ENCODE assay signal across 30 cellular contexts in the genomic region with DNA sequence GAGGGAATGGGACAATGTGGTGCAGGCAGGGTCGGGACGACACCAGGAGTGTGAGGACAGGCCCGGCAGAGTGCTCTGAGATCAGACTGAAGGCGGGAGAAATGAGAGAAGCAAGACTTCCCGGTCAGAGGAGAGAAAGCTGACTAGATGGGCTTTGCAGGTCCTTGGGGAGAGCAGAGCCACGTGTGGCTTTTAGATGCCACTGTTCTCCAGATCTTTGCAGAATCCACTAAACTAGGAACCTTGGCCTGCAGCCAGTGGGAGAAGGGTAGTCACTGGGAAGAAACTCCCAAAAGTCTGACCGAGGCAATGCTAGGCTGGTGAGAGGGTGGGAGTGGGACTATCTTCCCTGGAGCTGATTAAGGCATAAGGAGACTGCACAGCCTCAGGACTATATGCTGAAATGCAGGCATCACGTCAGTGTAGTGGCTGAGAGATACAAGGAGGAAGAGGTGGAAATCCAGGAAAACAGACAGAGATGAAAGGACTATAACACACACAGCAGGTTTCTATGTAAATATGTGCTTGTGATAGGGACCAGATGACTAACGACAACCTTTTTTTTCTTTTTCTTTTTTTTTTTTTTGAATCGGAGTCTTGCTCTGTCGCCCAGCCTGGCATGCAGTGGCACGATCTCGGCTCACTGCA. TPM values are rescaled to one million over a fixed set of nuclear protein-coding genes. Genes with fewer than 3 reads are reported as not detected.
DNase-seq lines count a peak whose midpoint lies in the region; ATAC-seq, FAIRE-seq and TF ChIP-seq lines count a peak whose summit lies in the region.
"Had no signal": no experiment of that assay in that cellular context is flagged by ENCODE, and none has a peak within 500 bp of the region (broad histone marks: within the 10 kb centered on the region; RNA-seq: fewer than 3 reads in every experiment).

No MANE protein-coding gene starts in this region.

- 14% methylated on average over 13 of the region's 13 CpGs for WGBS in HepG2 (ENCODE audit: low lambda C conversion rate)
- WGBS in right lobe of liver (ENCODE audit: insufficient coverage, low coverage, low lambda C conversion rate, missing lambda C conversion rate): 71% methylated on average over 5 of the region's 13 CpGs

- POLR2A ChIA-PET in HepG2 (lab: Yijun Ruan, JAX): interaction anchor here (0.5 to 1.0 kb wide), 2 partner anchors 20 to 131 kb away, joined by 4 to 5 read pairs; partner anchors contain the start of gene PSMD3

- H3K27me3 Mint-ChIP-seq in stimulated activated memory B cell treated with anti-CD40 and anti-IgM and Interleukin-4, amounts not matched to agents 10 μg/mL and 1 μg/mL and 100 μg/mL, for 72 hours: no peaks in the 10 kb centered on the region
- peaks cover 0 to 6% of the 10 kb centered on the region in 2 donors for H3K27me3 Mint-ChIP-seq in effector memory CD8-positive, alpha-beta T cell
- H3K27me3 Mint-ChIP-seq: CD4-positive, alpha-beta memory T cell had no signal

- no peaks in the 10 kb centered on the region for H4K20me1 ChIP-seq in HepG2 (ENCODE audit: insufficient read depth, low read length)

- H3K4me3 ChIP-seq in HepG2 (replicated peaks in 1 of 3; ENCODE audit: insufficient read depth in 1 of 3, low read depth in 2 of 3, low read length in 3 of 3) (peak overlapping the region in 1 of 3 experiments; percentile 16; a peak in 1 of 6 replicates), right lobe of liver (no peak overlapping the region)
- H3K4me3 ChIP-seq: A549, spleen, thyroid gland had no signal

- no peak for TF ChIP-seq RAD21 in HepG2 (CRISPR knock-in tag; IDR thresholded peaks at IDR 0.05)

- intact Hi-C loops in HepG2 (cut with micrococcal nuclease; ENCODE audit: unreplicated experiment): no loop called here
- intact Hi-C loops in right lobe of liver (cut with DNase I): loop anchor here in 1 of 2 donors (10.0 kb wide), 1 partner anchor 86 kb away; no protein-coding TSS in a partner anchor

- H3K4me1 ChIP-seq in HepG2 (ENCODE audit: insufficient read depth, low read length): peaks cover 28% of the 10 kb centered on the region
- no peaks in the 10 kb centered on the region for H3K4me1 ChIP-seq in right lobe of liver
- H3K4me1 ChIP-seq: A549 had no signal

- no peaks in the 10 kb centered on the region for H3K36me3 Mint-ChIP-seq in stimulated activated memory B cell treated with anti-CD40 and anti-IgM and Interleukin-4, amounts not matched to agents 10 μg/mL and 1 μg/mL and 100 μg/mL, for 72 hours
- peaks cover 15% of the 10 kb centered on the region for H3K36me3 Mint-ChIP-seq in effector memory CD8-positive, alpha-beta T cell (ENCODE audit: insufficient read depth)
- H3K36me3 Mint-ChIP-seq: CD4-positive, alpha-beta memory T cell had no signal

- no peak overlapping the region for H3K27ac ChIP-seq in HepG2 (ENCODE audit: extremely low read length, insufficient read depth, low read length)
- no peak overlapping the region for H3K27ac ChIP-seq in right lobe of liver
- H3K27ac ChIP-seq: A549, epithelial cell of prostate, RWPE1, spleen, thyroid gland had no signal

- no peak overlapping the region for H3K9ac ChIP-seq in HepG2 (ENCODE audit: insufficient read depth, low read depth, low read length)

- H3K27me3 ChIP-seq in HepG2 (ENCODE audit: control insufficient read depth in 1 of 2, insufficient read depth in 2 of 2, low read length in 2 of 2): peaks cover 0 to 22% of the 10 kb centered on the region in 2 experiments; a peak in 4 of 5 replicates
- H3K27me3 ChIP-seq in right lobe of liver: no peaks in the 10 kb centered on the region
- H3K27me3 ChIP-seq: spleen, thyroid gland had no signal

- peak overlapping the region; percentile 54 for H3K4me2 ChIP-seq in HepG2 (ENCODE audit: low read depth, low read length)
- H3K4me2 ChIP-seq: A549 had no signal

- ATAC-seq in HepG2 (peak; percentile 45), right lobe of liver (no peak)
- ATAC-seq in stimulated activated memory B cell treated with anti-CD40 and anti-IgM and Interleukin-4, amounts not matched to agents 10 μg/mL and 1 μg/mL and 100 μg/mL, for 72 hours: no peak
- no peak for ATAC-seq in effector memory CD8-positive, alpha-beta T cell (replicated peaks)
- ATAC-seq: A549; activated T-cell treated with anti-CD3 and anti-CD28 coated beads, Interleukin-2, amount 50 U/mL, for 72 hours; left lobe of liver; right cardiac atrium had no signal

- TF ChIP-seq POLR2A in HepG2 (IDR thresholded peaks at IDR 0.05; ENCODE audit: insufficient read depth in 1 of 2, low read depth in 2 of 2, low read length in 2 of 2): no peak
- no peak for TF ChIP-seq POLR2A in right lobe of liver (IDR thresholded peaks at IDR 0.05)

- TF ChIP-seq CTCF in HepG2 (CRISPR knock-in tag; IDR thresholded peaks at IDR 0.05) (no peak), right lobe of liver (IDR thresholded peaks at IDR 0.05) (no peak)

- BruUV-seq in HepG2 (replicated peaks; lab: Mats Ljungman, UMichigan): no TSS peak

- no peak overlapping the region for H3K4me3 Mint-ChIP-seq in stimulated activated memory B cell treated with anti-CD40 and anti-IgM and Interleukin-4, amounts not matched to agents 10 μg/mL and 1 μg/mL and 100 μg/mL, for 72 hours
- no peak overlapping the region for H3K4me3 Mint-ChIP-seq in effector memory CD8-positive, alpha-beta T cell
- H3K4me3 Mint-ChIP-seq: activated T-cell treated with anti-CD3 and anti-CD28 coated beads, Interleukin-2, amount 50 U/mL, for 72 hours; CD4-positive, alpha-beta memory T cell had no signal

- H3K36me3 ChIP-seq in HepG2 (replicated peaks in 1 of 2; ENCODE audit: control insufficient read depth in 1 of 2, insufficient read depth in 2 of 2, low read length in 2 of 2): no peaks in the 10 kb centered on the region
- H3K36me3 ChIP-seq in right lobe of liver: no peaks in the 10 kb centered on the region
- H3K36me3 ChIP-seq: spleen, thyroid gland had no signal

- FAIRE-seq in HepG2 (lab: Jason Lieb, UNC): peak; percentile 34
- FAIRE-seq: A549, GM12892 had no signal

- CTCF ChIA-PET in HepG2 (lab: Yijun Ruan, JAX; ENCODE audit: low intra/inter-chr PET ratio, low total read pairs): no interaction called here

- peak overlapping the region; percentile 88 for H3K27ac Mint-ChIP-seq in stimulated activated memory B cell treated with anti-CD40 and anti-IgM and Interleukin-4, amounts not matched to agents 10 μg/mL and 1 μg/mL and 100 μg/mL, for 72 hours
- no peak overlapping the region for H3K27ac Mint-ChIP-seq in effector memory CD8-positive, alpha-beta T cell
- H3K27ac Mint-ChIP-seq: activated T-cell treated with anti-CD3 and anti-CD28 coated beads, Interleukin-2, amount 50 U/mL, for 72 hours had no signal

- no peak overlapping the region for H2AFZ ChIP-seq in HepG2 (ENCODE audit: low read length)

- in situ Hi-C loops in HepG2 (cut with HindIII; ENCODE audit: extremely low pct_ligation_motif_present, low pct_unique_long_range_greater_than_20kb): no loop called here

- peak; percentile 72 for DNase-seq in HepG2 (ENCODE audit: low spot score)
- no peak for DNase-seq in right lobe of liver
- DNase-seq in NCI-H69 (lab: John Stamatoyannopoulos, UW): peak; percentile 9
- peak; percentile 4 for DNase-seq in fibroblast of peridontal ligament (ENCODE audit: extremely low read depth)
- DNase-seq in OCI-M2 (lab: John Stamatoyannopoulos, UW; ENCODE audit: unreplicated experiment): no peak
- DNase-seq in nucleus accumbens (lab: John Stamatoyannopoulos, UW): no peak
- DNase-seq in effector memory CD8-positive, alpha-beta T cell: no peak
- DNase-seq: activated CD4-positive, alpha-beta T cell treated with anti-CD3 and anti-CD28 coated beads, Interleukin-2, amount 50 U/mL, for 48 hours; activated CD4-positive, CD25-positive, alpha-beta regulatory T cell treated with anti-CD3 and anti-CD28 coated beads, Interleukin-2, amount 50 U/mL, for 72 hours; activated naive CD4-positive, alpha-beta T cell treated with Interleukin-2 at 50 U/mL for 16 hours; activated T-cell treated with anti-CD3 and anti-CD28 coated beads, Interleukin-2, amount 50 U/mL, for 72 hours; amygdala; CD4-positive, alpha-beta memory T cell; NCI-H1694; NCI-H446; NCI-H82; spleen; stimulated activated CD4-positive, alpha-beta T cell treated with anti-CD3 and anti-CD28 coated beads, Interleukin-2, amount 100 ng/mL, for 24 hours; T-helper 1 cell; thyroid gland had no signal

- TF ChIP-seq EP300 in HepG2 (IDR thresholded peaks at IDR 0.05; ENCODE audit: low read depth in 2 of 2, low read length in 2 of 2) (no peak), HepG2 (CRISPR knock-in tag; IDR thresholded peaks at IDR 0.05; ENCODE audit: borderline replicate concordance) (no peak)

- H3K9me3 Mint-ChIP-seq in stimulated activated memory B cell treated with anti-CD40 and anti-IgM and Interleukin-4, amounts not matched to agents 10 μg/mL and 1 μg/mL and 100 μg/mL, for 72 hours: no peaks in the 10 kb centered on the region
- H3K9me3 Mint-ChIP-seq in effector memory CD8-positive, alpha-beta T cell: no peaks in the 10 kb centered on the region
- H3K9me3 Mint-ChIP-seq: activated T-cell treated with anti-CD3 and anti-CD28 coated beads, Interleukin-2, amount 50 U/mL, for 72 hours had no signal

- H3K79me2 ChIP-seq in HepG2 (ENCODE audit: insufficient read depth, low read length): no peaks in the 10 kb centered on the region

- H3K9me3 ChIP-seq in HepG2 (ENCODE audit: low read length) (no peaks in the 10 kb centered on the region), right lobe of liver (no peaks in the 10 kb centered on the region)
- H3K9me3 ChIP-seq: A549, spleen, thyroid gland had no signal

- peaks cover 32% of the 10 kb centered on the region for H3K4me1 Mint-ChIP-seq in stimulated activated memory B cell treated with anti-CD40 and anti-IgM and Interleukin-4, amounts not matched to agents 10 μg/mL and 1 μg/mL and 100 μg/mL, for 72 hours
- peaks cover 19 to 23% of the 10 kb centered on the region in 2 donors for H3K4me1 Mint-ChIP-seq in effector memory CD8-positive, alpha-beta T cell (ENCODE audit: low read depth in 2 of 2)

RNA-seq across cellular contexts. Expression of gene GSDMA, which starts 2.3 kb away (rescaled TPM):
- total RNA-seq in HepG2 (2016; rRNA removed; fragmentation: Illumina TruSeq; extraction: Trizol) (not detected in 2 replicates), right lobe of liver (under 1 TPM in 2 of 6 experiments, not detected in 4; 0.42 to 0.99 TPM)
- not detected in 2 replicates for total RNA-seq in HepG2 (2016; cell fraction: cytosol; rRNA removed; fragmentation: Illumina TruSeq; extraction: Trizol; ENCODE audit: low read depth)
- not detected in 2 replicates for total RNA-seq in HepG2 (2016; cell fraction: insoluble cytoplasmic fraction; rRNA removed; fragmentation: Illumina TruSeq; extraction: Trizol)
- not detected in 2 replicates for total RNA-seq in HepG2 (2016; cell fraction: membrane; rRNA removed; fragmentation: Illumina TruSeq; extraction: Trizol)
- not detected in 2 replicates for total RNA-seq in HepG2 (2016; cell fraction: nucleus; rRNA removed; fragmentation: Illumina TruSeq; extraction: Trizol)
- polyA plus RNA-seq in HepG2 (2011; rRNA removed): 0.07 TPM in 1 of 2 replicates, not detected in the other
- polyA plus RNA-seq in HepG2 (2011; cell fraction: cytosol; rRNA removed): 0.08 TPM in 1 of 2 replicates, not detected in the other
- polyA plus RNA-seq in HepG2 (2011; cell fraction: nucleus; rRNA removed): not detected in 2 replicates
- polyA plus RNA-seq in HepG2 (2012): not detected in 2 replicates
- not detected in 2 replicates for polyA plus RNA-seq in HepG2 (2016; cell fraction: cytosol; fragmentation: Illumina TruSeq; extraction: Trizol; ENCODE audit: low read depth)
- not detected in 2 replicates for polyA plus RNA-seq in HepG2 (2016; cell fraction: insoluble cytoplasmic fraction; fragmentation: Illumina TruSeq; extraction: Trizol; ENCODE audit: low read depth)
- not detected in 2 replicates for polyA plus RNA-seq in HepG2 (2016; cell fraction: membrane; fragmentation: Illumina TruSeq; extraction: Trizol; ENCODE audit: low read depth)
- not detected in 2 replicates for polyA plus RNA-seq in HepG2 (2016; cell fraction: nucleus; fragmentation: Illumina TruSeq; extraction: Trizol; ENCODE audit: insufficient read depth, low read depth)
- polyA minus RNA-seq in HepG2 (2011; rRNA and poly(A)+ RNA removed; ENCODE audit: low replicate concordance): not detected in 2 replicates
- polyA minus RNA-seq in HepG2 (2011; cell fraction: cytosol; rRNA and poly(A)+ RNA removed): not detected in 2 replicates
- polyA minus RNA-seq in HepG2 (2011; cell fraction: nucleus; rRNA and poly(A)+ RNA removed): not detected in 2 replicates
- total RNA-seq: cerebellum, G401, left lobe of liver, SK-MEL-5, thyroid gland had no signal
- polyA plus RNA-seq: A549, right cardiac atrium had no signal

RNA-seq across cellular contexts. Expression of gene PSMD3, which starts 20.1 kb away (rescaled TPM):
- 114 and 146 TPM in 2 replicates for total RNA-seq in HepG2 (2016; rRNA removed; fragmentation: Illumina TruSeq; extraction: Trizol)
- 19.9 and 20.3 TPM in 2 replicates for total RNA-seq in HepG2 (2016; cell fraction: cytosol; rRNA removed; fragmentation: Illumina TruSeq; extraction: Trizol; ENCODE audit: low read depth)
- 99.4 and 154 TPM in 2 replicates for total RNA-seq in HepG2 (2016; cell fraction: insoluble cytoplasmic fraction; rRNA removed; fragmentation: Illumina TruSeq; extraction: Trizol)
- total RNA-seq in HepG2 (2016; cell fraction: membrane; rRNA removed; fragmentation: Illumina TruSeq; extraction: Trizol): 37.5 and 39.8 TPM in 2 replicates
- total RNA-seq in HepG2 (2016; cell fraction: nucleus; rRNA removed; fragmentation: Illumina TruSeq; extraction: Trizol): 88.8 and 102 TPM in 2 replicates
- 97.4 and 118 TPM in 2 replicates for polyA plus RNA-seq in HepG2 (2011; rRNA removed)
- polyA plus RNA-seq in HepG2 (2011; cell fraction: cytosol; rRNA removed): 82.0 and 93.0 TPM in 2 replicates
- 117 and 120 TPM in 2 replicates for polyA plus RNA-seq in HepG2 (2011; cell fraction: nucleus; rRNA removed)
- 97.2 and 131 TPM in 2 replicates for polyA plus RNA-seq in HepG2 (2012)
- 14.5 and 14.8 TPM in 2 replicates for polyA plus RNA-seq in HepG2 (2016; cell fraction: cytosol; fragmentation: Illumina TruSeq; extraction: Trizol; ENCODE audit: low read depth)
- polyA plus RNA-seq in HepG2 (2016; cell fraction: insoluble cytoplasmic fraction; fragmentation: Illumina TruSeq; extraction: Trizol; ENCODE audit: low read depth): 110 and 126 TPM in 2 replicates
- 20.5 and 22.5 TPM in 2 replicates for polyA plus RNA-seq in HepG2 (2016; cell fraction: membrane; fragmentation: Illumina TruSeq; extraction: Trizol; ENCODE audit: low read depth)
- polyA plus RNA-seq in HepG2 (2016; cell fraction: nucleus; fragmentation: Illumina TruSeq; extraction: Trizol; ENCODE audit: insufficient read depth, low read depth): 160 and 165 TPM in 2 replicates
- polyA minus RNA-seq in HepG2 (2011; rRNA and poly(A)+ RNA removed; ENCODE audit: low replicate concordance): 151 and 161 TPM in 2 replicates
- 49.5 and 51.3 TPM in 2 replicates for polyA minus RNA-seq in HepG2 (2011; cell fraction: cytosol; rRNA and poly(A)+ RNA removed)
- polyA minus RNA-seq in HepG2 (2011; cell fraction: nucleus; rRNA and poly(A)+ RNA removed): 34.4 and 36.3 TPM in 2 replicates
- 10 to 100 TPM; 58.3 to 85.3 (median 67.4) TPM for total RNA-seq in right lobe of liver

RNA-seq across cellular contexts. Expression of gene LRRC3C, which starts 33.0 kb away (rescaled TPM):
- total RNA-seq in HepG2 (2016; rRNA removed; fragmentation: Illumina TruSeq; extraction: Trizol) (not detected in 2 replicates), right lobe of liver (not detected)
- not detected in 2 replicates for total RNA-seq in HepG2 (2016; cell fraction: cytosol; rRNA removed; fragmentation: Illumina TruSeq; extraction: Trizol; ENCODE audit: low read depth)
- not detected in 2 replicates for total RNA-seq in HepG2 (2016; cell fraction: insoluble cytoplasmic fraction; rRNA removed; fragmentation: Illumina TruSeq; extraction: Trizol)
- total RNA-seq in HepG2 (2016; cell fraction: membrane; rRNA removed; fragmentation: Illumina TruSeq; extraction: Trizol): not detected in 2 replicates
- not detected in 2 replicates for total RNA-seq in HepG2 (2016; cell fraction: nucleus; rRNA removed; fragmentation: Illumina TruSeq; extraction: Trizol)
- polyA plus RNA-seq in HepG2 (2011; rRNA removed): 0.10 and 0.17 TPM in 2 replicates
- 0.11 TPM in 1 of 2 replicates, not detected in the other for polyA plus RNA-seq in HepG2 (2011; cell fraction: cytosol; rRNA removed)
- polyA plus RNA-seq in HepG2 (2011; cell fraction: nucleus; rRNA removed): not detected in 2 replicates
- not detected in 2 replicates for polyA plus RNA-seq in HepG2 (2012)
- polyA plus RNA-seq in HepG2 (2016; cell fraction: cytosol; fragmentation: Illumina TruSeq; extraction: Trizol; ENCODE audit: low read depth): not detected in 2 replicates
- not detected in 2 replicates for polyA plus RNA-seq in HepG2 (2016; cell fraction: insoluble cytoplasmic fraction; fragmentation: Illumina TruSeq; extraction: Trizol; ENCODE audit: low read depth)
- not detected in 2 replicates for polyA plus RNA-seq in HepG2 (2016; cell fraction: membrane; fragmentation: Illumina TruSeq; extraction: Trizol; ENCODE audit: low read depth)
- not detected in 2 replicates for polyA plus RNA-seq in HepG2 (2016; cell fraction: nucleus; fragmentation: Illumina TruSeq; extraction: Trizol; ENCODE audit: insufficient read depth, low read depth)
- polyA minus RNA-seq in HepG2 (2011; rRNA and poly(A)+ RNA removed; ENCODE audit: low replicate concordance): 0.24 TPM in 1 of 2 replicates, not detected in the other
- not detected in 2 replicates for polyA minus RNA-seq in HepG2 (2011; cell fraction: cytosol; rRNA and poly(A)+ RNA removed)
- not detected in 2 replicates for polyA minus RNA-seq in HepG2 (2011; cell fraction: nucleus; rRNA and poly(A)+ RNA removed)
- total RNA-seq: activated T-cell treated with anti-CD3 and anti-CD28 coated beads, Interleukin-2, amount 50 U/mL, for 72 hours; CD4-positive, alpha-beta memory T cell; cerebellum; G401; left lobe of liver; right cardiac atrium; SK-MEL-5; spleen; thyroid gland had no signal
- polyA plus RNA-seq: A549; CD4-positive, alpha-beta memory T cell; right cardiac atrium had no signal

RNA-seq across cellular contexts. Expression of gene ORMDL3, which starts 33.1 kb away (rescaled TPM):
- total RNA-seq in HepG2 (2016; rRNA removed; fragmentation: Illumina TruSeq; extraction: Trizol) (125 and 181 TPM in 2 replicates), right lobe of liver (100 to 1,000 TPM; 105 to 174 (median 128) TPM)
- 52.8 and 58.2 TPM in 2 replicates for total RNA-seq in HepG2 (2016; cell fraction: cytosol; rRNA removed; fragmentation: Illumina TruSeq; extraction: Trizol; ENCODE audit: low read depth)
- total RNA-seq in HepG2 (2016; cell fraction: insoluble cytoplasmic fraction; rRNA removed; fragmentation: Illumina TruSeq; extraction: Trizol): 110 and 214 TPM in 2 replicates
- total RNA-seq in HepG2 (2016; cell fraction: membrane; rRNA removed; fragmentation: Illumina TruSeq; extraction: Trizol): 136 and 143 TPM in 2 replicates
- 112 and 134 TPM in 2 replicates for total RNA-seq in HepG2 (2016; cell fraction: nucleus; rRNA removed; fragmentation: Illumina TruSeq; extraction: Trizol)
- polyA plus RNA-seq in HepG2 (2011; rRNA removed): 384 and 546 TPM in 2 replicates
- 330 and 331 TPM in 2 replicates for polyA plus RNA-seq in HepG2 (2011; cell fraction: cytosol; rRNA removed)
- polyA plus RNA-seq in HepG2 (2011; cell fraction: nucleus; rRNA removed): 319 and 431 TPM in 2 replicates
- polyA plus RNA-seq in HepG2 (2012): 176 and 292 TPM in 2 replicates
- 35.1 and 42.1 TPM in 2 replicates for polyA plus RNA-seq in HepG2 (2016; cell fraction: cytosol; fragmentation: Illumina TruSeq; extraction: Trizol; ENCODE audit: low read depth)
- 81.8 and 96.3 TPM in 2 replicates for polyA plus RNA-seq in HepG2 (2016; cell fraction: insoluble cytoplasmic fraction; fragmentation: Illumina TruSeq; extraction: Trizol; ENCODE audit: low read depth)
- 72.9 and 81.6 TPM in 2 replicates for polyA plus RNA-seq in HepG2 (2016; cell fraction: membrane; fragmentation: Illumina TruSeq; extraction: Trizol; ENCODE audit: low read depth)
- polyA plus RNA-seq in HepG2 (2016; cell fraction: nucleus; fragmentation: Illumina TruSeq; extraction: Trizol; ENCODE audit: insufficient read depth, low read depth): 169 and 170 TPM in 2 replicates
- 76.0 and 1,167 TPM in 2 replicates for polyA minus RNA-seq in HepG2 (2011; rRNA and poly(A)+ RNA removed; ENCODE audit: low replicate concordance)
- 115 and 192 TPM in 2 replicates for polyA minus RNA-seq in HepG2 (2011; cell fraction: cytosol; rRNA and poly(A)+ RNA removed)
- 79.2 and 94.6 TPM in 2 replicates for polyA minus RNA-seq in HepG2 (2011; cell fraction: nucleus; rRNA and poly(A)+ RNA removed)

RNA-seq across cellular contexts. Expression of gene GSDMB, which starts 42.1 kb away (rescaled TPM):
- 0.70 and 3.3 TPM in 2 replicates for total RNA-seq in HepG2 (2016; rRNA removed; fragmentation: Illumina TruSeq; extraction: Trizol)
- total RNA-seq in HepG2 (2016; cell fraction: cytosol; rRNA removed; fragmentation: Illumina TruSeq; extraction: Trizol; ENCODE audit: low read depth): 0.44 and 0.51 TPM in 2 replicates
- total RNA-seq in HepG2 (2016; cell fraction: insoluble cytoplasmic fraction; rRNA removed; fragmentation: Illumina TruSeq; extraction: Trizol): 0.76 and 2.9 TPM in 2 replicates
- total RNA-seq in HepG2 (2016; cell fraction: membrane; rRNA removed; fragmentation: Illumina TruSeq; extraction: Trizol): 0.31 and 0.62 TPM in 2 replicates
- total RNA-seq in HepG2 (2016; cell fraction: nucleus; rRNA removed; fragmentation: Illumina TruSeq; extraction: Trizol): 8.3 and 9.3 TPM in 2 replicates
- 30.4 and 39.4 TPM in 2 replicates for polyA plus RNA-seq in HepG2 (2011; rRNA removed)
- polyA plus RNA-seq in HepG2 (2011; cell fraction: cytosol; rRNA removed): 3.7 and 4.3 TPM in 2 replicates
- 140 and 180 TPM in 2 replicates for polyA plus RNA-seq in HepG2 (2011; cell fraction: nucleus; rRNA removed)
- polyA plus RNA-seq in HepG2 (2012): 36.5 and 54.8 TPM in 2 replicates
- polyA plus RNA-seq in HepG2 (2016; cell fraction: cytosol; fragmentation: Illumina TruSeq; extraction: Trizol; ENCODE audit: low read depth): 0.33 and 0.52 TPM in 2 replicates
- 0.73 and 1.2 TPM in 2 replicates for polyA plus RNA-seq in HepG2 (2016; cell fraction: insoluble cytoplasmic fraction; fragmentation: Illumina TruSeq; extraction: Trizol; ENCODE audit: low read depth)
- 0.26 and 0.35 TPM in 2 replicates for polyA plus RNA-seq in HepG2 (2016; cell fraction: membrane; fragmentation: Illumina TruSeq; extraction: Trizol; ENCODE audit: low read depth)
- 21.8 and 24.9 TPM in 2 replicates for polyA plus RNA-seq in HepG2 (2016; cell fraction: nucleus; fragmentation: Illumina TruSeq; extraction: Trizol; ENCODE audit: insufficient read depth, low read depth)
- 4.9 and 23.3 TPM in 2 replicates for polyA minus RNA-seq in HepG2 (2011; rRNA and poly(A)+ RNA removed; ENCODE audit: low replicate concordance)
- 1.1 and 1.5 TPM in 2 replicates for polyA minus RNA-seq in HepG2 (2011; cell fraction: cytosol; rRNA and poly(A)+ RNA removed)
- 42.0 and 56.2 TPM in 2 replicates for polyA minus RNA-seq in HepG2 (2011; cell fraction: nucleus; rRNA and poly(A)+ RNA removed)
- total RNA-seq in right lobe of liver: 10 to 100 TPM in 3 of 6 experiments, 1 to 10 TPM in 3; 4.7 to 40.8 (median 18.8) TPM

Comparison
In these comparisons a context has a peak if more than half of its experiments do, and no peak if none do; other contexts are left out.
1. DNase-seq: peak in HepG2 (single experiment), NCI-H69 (single experiment) and fibroblast of peridontal ligament (single experiment); none in right lobe of liver (0 of 3), OCI-M2 (single experiment), nucleus accumbens (0 of 56) and effector memory CD8-positive, alpha-beta T cell (0 of 3).